Comparison of ENCODE assay signal across 8 cellular contexts in genomic region chr5:65480306-65480865, GRCh38. TPM values are rescaled to one million over a fixed set of nuclear protein-coding genes. Genes with fewer than 3 reads are reported as not detected.
A peak's percentile ranks its signal among the peaks of the same experiment; 100 is the strongest.
DNase-seq lines count a peak whose midpoint lies in the region; ATAC-seq and TF ChIP-seq lines count a peak whose summit lies in the region.

No MANE protein-coding gene starts in this region.

- H3K27ac ChIP-seq in SJSA1 (no peak overlapping the region), spleen (peak overlapping the region in 6 of 8 donors; percentile 47 to 84 (median 56))

- DNase-seq in NCI-H510A treated with DMSO at 0.1 percent for 48 hours (lab: John Stamatoyannopoulos, UW), result peak; percentile 22
- DNase-seq in NCI-H510A (lab: John Stamatoyannopoulos, UW), result no peak
- DNase-seq in SJSA1 (ENCODE audit: low read depth in 1 of 2, low spot score in 2 of 2), result peak; percentile 61
- peak; percentile 25 for DNase-seq in central memory CD4-positive, alpha-beta T cell
- DNase-seq in islet precursor cell, result peak; percentile 62
- DNase-seq in spleen, result no peak
- DNase-seq in NCI-H128 (lab: John Stamatoyannopoulos, UW; ENCODE audit: unreplicated experiment), result no peak

- no peak for TF ChIP-seq CTCF in spleen (IDR thresholded peaks at IDR 0.05 in 8 of 11, conservative IDR thresholded peaks at IDR 0.05 in 3 of 11)

- TF ChIP-seq POLR2A in spleen (IDR thresholded peaks at IDR 0.05), result no peak

- H3K4me1 ChIP-seq in SJSA1 (replicated peaks) (peaks cover 4% of the 10 kb centered on the region), spleen (peaks cover 9 to 51% (median 30%) of the 10 kb centered on the region in 6 donors)

- WGBS in spleen, 5 donors, result 1 to 2% (median 1%) methylated on average over 15 of the region's 15 CpGs

- H3K9me3 ChIP-seq in SJSA1 (replicated peaks), result no peaks in the 10 kb centered on the region
- H3K9me3 ChIP-seq in spleen, result no peaks in the 10 kb centered on the region

- no peaks in the 10 kb centered on the region for H3K27me3 ChIP-seq in SJSA1 (replicated peaks)
- peaks cover 0 to 9% (median 0%) of the 10 kb centered on the region in 7 donors for H3K27me3 ChIP-seq in spleen (replicated peaks in 1 of 7)

- H3K4me3 ChIP-seq in SJSA1, result peak overlapping the region; percentile 46
- H3K4me3 ChIP-seq in spleen, result peak overlapping the region; percentile 34 to 73 (median 58)

- no peaks in the 10 kb centered on the region for H3K36me3 ChIP-seq in SJSA1
- H3K36me3 ChIP-seq in spleen, result no peaks in the 10 kb centered on the region

- intact Hi-C loops in spleen (cut with DNase I; ENCODE audit: low total_unique reads), result loop anchor here (5.0 to 10.0 kb wide), 4 partner anchors 376 to 846 kb away; no protein-coding TSS in a partner anchor

- peak; percentile 29 for ATAC-seq in HG03520 (IDR thresholded peaks at IDR 0.05; ENCODE audit: unreplicated experiment)

RNA-seq across cellular contexts. Expression of gene ADAMTS6, which starts 1.3 kb away (rescaled TPM):
- 3.5 and 4.1 TPM in 2 replicates for total RNA-seq in SJSA1 (2014; rRNA removed; shearing (Covaris generic))
- 10 to 100 TPM in 2 of 7 donors, 1 to 10 TPM in 5; 5.4 to 16.4 (median 8.7) TPM for total RNA-seq in spleen
- 1 to 10 TPM; 1.1 to 2.6 (median 2.4) TPM for polyA plus RNA-seq in spleen

Comparison
In these comparisons a context has a peak if more than half of its experiments do, and no peak if none do; other contexts are left out.
1. DNase-seq: peak in NCI-H510A treated with DMSO at 0.1 percent for 48 hours (single experiment), SJSA1 (2 of 2), central memory CD4-positive, alpha-beta T cell (single experiment) and islet precursor cell (single experiment); none in NCI-H510A (single experiment), spleen (single experiment) and NCI-H128 (single experiment).